In genomic region chr1:28540651-28541050, GRCh38 we compare ENCODE assay signal across 18 cellular contexts. TPM values are rescaled to one million over a fixed set of nuclear protein-coding genes. Genes with fewer than 3 reads are reported as not detected.
DNase-seq lines count a peak whose midpoint lies in the region; ATAC-seq and TF ChIP-seq lines count a peak whose summit lies in the region.
"Had no signal": no experiment of that assay in that cellular context is flagged by ENCODE, and none has a peak within 500 bp of the region (broad histone marks: within the 10 kb centered on the region; RNA-seq: fewer than 3 reads in every experiment).

No MANE protein-coding gene starts in this region.

- H3K27me3 Mint-ChIP-seq in WTC11 (ENCODE audit: low read depth) = no peaks in the 10 kb centered on the region
- H3K27me3 Mint-ChIP-seq in activated CD4-positive, alpha-beta T cell treated with anti-CD3 and anti-CD28 coated beads for 36 hours = no peaks in the 10 kb centered on the region
- H3K27me3 Mint-ChIP-seq: activated B cell treated with CpG ODN at 0.5 μM for 24 hours, brain had no signal

- DNase-seq in DMS 273 (lab: John Stamatoyannopoulos, UW; ENCODE audit: unreplicated experiment) (peak; percentile 30), DMS 273 treated with DMSO at 0.1 percent for 48 hours (lab: John Stamatoyannopoulos, UW) (no peak), HT1080 (ENCODE audit: low read depth) (peak; percentile 25), WTC11 (ENCODE audit: low spot score) (no peak), kidney tubule cell (ENCODE audit: low spot score) (peak; percentile 35), AG08395 (ENCODE audit: low spot score) (no peak), cerebellum (ENCODE audit: low spot score) (no peak)
- no peak for DNase-seq in activated CD4-positive, alpha-beta T cell treated with anti-CD3 and anti-CD28 coated beads for 36 hours
- DNase-seq: 8988T; activated B cell treated with CpG ODN at 0.5 μM for 24 hours; activated gamma-delta T cell treated with Interleukin-2 at 50 U/mL for 16 hours; COR-L47; effector memory CD4-positive, alpha-beta T cell; GM23248; immature natural killer cell; NCI-H2107; stimulated activated naive CD4-positive, alpha-beta T cell treated with Interleukin-2 at 50 U/mL for 16 hours had no signal

- no peak overlapping the region for H3K27ac Mint-ChIP-seq in WTC11
- no peak overlapping the region for H3K27ac Mint-ChIP-seq in activated CD4-positive, alpha-beta T cell treated with anti-CD3 and anti-CD28 coated beads for 36 hours
- H3K27ac Mint-ChIP-seq: activated B cell treated with CpG ODN at 0.5 μM for 24 hours, brain, immature natural killer cell had no signal

- intact Hi-C loops in activated CD4-positive, alpha-beta T cell treated with anti-CD3 and anti-CD28 coated beads for 36 hours (cut with DNase I, micrococcal nuclease) = no loop called here

- no peaks in the 10 kb centered on the region for H3K9me3 Mint-ChIP-seq in WTC11
- H3K9me3 Mint-ChIP-seq in activated CD4-positive, alpha-beta T cell treated with anti-CD3 and anti-CD28 coated beads for 36 hours (ENCODE audit: low read depth) = no peaks in the 10 kb centered on the region
- H3K9me3 Mint-ChIP-seq: activated B cell treated with CpG ODN at 0.5 μM for 24 hours, brain, immature natural killer cell had no signal

- CTCF ChIA-PET in WTC11 (lab: Charles Lee) = interaction anchor here (1.3 kb wide), 1 partner anchor 62 kb away, joined by 6 read pairs; no protein-coding TSS in a partner anchor
- CTCF ChIA-PET in activated CD4-positive, alpha-beta T cell treated with anti-CD3 and anti-CD28 coated beads for 36 hours (lab: Charles Lee) = no interaction called here

- ATAC-seq in WTC11 = peak; percentile 29
- ATAC-seq in activated CD4-positive, alpha-beta T cell treated with anti-CD3 and anti-CD28 coated beads for 36 hours = no peak

- H3K36me3 Mint-ChIP-seq in WTC11 = peaks cover 25% of the 10 kb centered on the region
- peaks cover 14% of the 10 kb centered on the region for H3K36me3 Mint-ChIP-seq in activated CD4-positive, alpha-beta T cell treated with anti-CD3 and anti-CD28 coated beads for 36 hours (ENCODE audit: low read depth)

- POLR2A ChIA-PET in WTC11 (lab: Charles Lee) = no interaction called here
- POLR2A ChIA-PET in activated CD4-positive, alpha-beta T cell treated with anti-CD3 and anti-CD28 coated beads for 36 hours (lab: Charles Lee) = interaction anchor here (0.7 to 1.0 kb wide), 2 partner anchors 11 to 274 kb away, joined by 3 to 4 read pairs; no protein-coding TSS in a partner anchor

- H3K4me3 Mint-ChIP-seq in WTC11 = no peak overlapping the region
- H3K4me3 Mint-ChIP-seq in activated CD4-positive, alpha-beta T cell treated with anti-CD3 and anti-CD28 coated beads for 36 hours = no peak overlapping the region
- H3K4me3 Mint-ChIP-seq: activated B cell treated with CpG ODN at 0.5 μM for 24 hours, brain, immature natural killer cell had no signal

- TF ChIP-seq CTCF in WTC11 (IDR thresholded peaks at IDR 0.05) = no peak

- no peaks in the 10 kb centered on the region for H3K4me1 Mint-ChIP-seq in WTC11
- no peaks in the 10 kb centered on the region for H3K4me1 Mint-ChIP-seq in activated CD4-positive, alpha-beta T cell treated with anti-CD3 and anti-CD28 coated beads for 36 hours
- H3K4me1 Mint-ChIP-seq: activated B cell treated with CpG ODN at 0.5 μM for 24 hours, brain, immature natural killer cell had no signal

TF ChIP-seq in WTC11, 78 proteins besides CTCF, POLR2A, EP300 and RAD21:
- no peak for TF ChIP-seq NR1H2 (CRISPR knock-in tag; IDR thresholded peaks at IDR 0.05)
- no peak for TF ChIP-seq ZMAT4 (CRISPR knock-in tag; IDR thresholded peaks at IDR 0.05)
- no peak for TF ChIP-seq ZBTB43 (CRISPR knock-in tag; IDR thresholded peaks at IDR 0.05)
- TF ChIP-seq ZNF263 (CRISPR knock-in tag; IDR thresholded peaks at IDR 0.05; ENCODE audit: low read depth) = no peak
- no peak for TF ChIP-seq USF2 (CRISPR knock-in tag; IDR thresholded peaks at IDR 0.05)
- no peak for TF ChIP-seq GABPB1 (CRISPR knock-in tag; IDR thresholded peaks at IDR 0.05)
- TF ChIP-seq ZNF219 (CRISPR knock-in tag; IDR thresholded peaks at IDR 0.05; ENCODE audit: borderline replicate concordance) = no peak
- no peak for TF ChIP-seq ELF4 (CRISPR knock-in tag; IDR thresholded peaks at IDR 0.05; ENCODE audit: low read depth)
- TF ChIP-seq ZNF138 (CRISPR knock-in tag; conservative IDR thresholded peaks at IDR 0.05) = no peak

RNA-seq across cellular contexts. Expression of gene TRNAU1AP, which starts 12.2 kb away (rescaled TPM):
- 18.9 and 26.4 TPM in 2 replicates for total RNA-seq in HT1080 (2014; rRNA removed; shearing (Covaris generic))
- 10.3 and 12.0 TPM in 2 replicates for polyA plus RNA-seq in HT1080 (2015; cell fraction: cytosol; rRNA removed)
- 14.8 and 18.5 TPM in 2 replicates for polyA plus RNA-seq in HT1080 (2015; cell fraction: nucleus; rRNA removed)
- total RNA-seq in WTC11 (2021) = 30.4 to 40.6 TPM (median 34.0 TPM) in 3 replicates
- 10 to 100 TPM; 50.7 to 60.2 TPM for total RNA-seq in activated CD4-positive, alpha-beta T cell treated with anti-CD3 and anti-CD28 coated beads for 36 hours
- 33.6 TPM for total RNA-seq in cerebellum

RNA-seq across cellular contexts. Expression of gene RCC1, which starts 34.8 kb away (rescaled TPM):
- 138 and 163 TPM in 2 replicates for total RNA-seq in HT1080 (2014; rRNA removed; shearing (Covaris generic))
- polyA plus RNA-seq in HT1080 (2015; cell fraction: cytosol; rRNA removed) = 108 and 111 TPM in 2 replicates
- polyA plus RNA-seq in HT1080 (2015; cell fraction: nucleus; rRNA removed) = 102 and 110 TPM in 2 replicates
- total RNA-seq in WTC11 (2021) (93.2 to 103 TPM (median 98.2 TPM) in 3 replicates), cerebellum (11.1 TPM)
- total RNA-seq in activated CD4-positive, alpha-beta T cell treated with anti-CD3 and anti-CD28 coated beads for 36 hours = 100 to 1,000 TPM; 103 to 107 TPM

RNA-seq across cellular contexts. Expression of gene RAB42, which starts 51.4 kb away (rescaled TPM):
- not detected in 2 replicates for total RNA-seq in HT1080 (2014; rRNA removed; shearing (Covaris generic))
- polyA plus RNA-seq in HT1080 (2015; cell fraction: cytosol; rRNA removed) = not detected in 2 replicates
- polyA plus RNA-seq in HT1080 (2015; cell fraction: nucleus; rRNA removed) = not detected in 2 replicates
- total RNA-seq in WTC11 (2021) (8.9 to 12.6 TPM (median 10.1 TPM) in 3 replicates), cerebellum (3.0 TPM)
- total RNA-seq in activated CD4-positive, alpha-beta T cell treated with anti-CD3 and anti-CD28 coated beads for 36 hours = under 1 TPM in 1 of 2 experiments, not detected in 1; 0.09 TPM
- polyA plus RNA-seq: immature natural killer cell had no signal

Comparison
In these comparisons a context has a peak if more than half of its experiments do, and no peak if none do; other contexts are left out.
1. DNase-seq: peak in DMS 273 (single experiment), HT1080 (single experiment) and kidney tubule cell (single experiment); none in DMS 273 treated with DMSO at 0.1 percent for 48 hours (single experiment), WTC11 (single experiment), activated CD4-positive, alpha-beta T cell treated with anti-CD3 and anti-CD28 coated beads for 36 hours (single experiment), AG08395 (single experiment) and cerebellum (single experiment).